22 cellular contexts compared by ENCODE assay signal in genomic region chr14:42193426-42193766, GRCh38.
DNase-seq lines count a peak whose midpoint lies in the region; ATAC-seq, FAIRE-seq and TF ChIP-seq lines count a peak whose summit lies in the region.
"Had no signal": no experiment of that assay in that cellular context is flagged by ENCODE, and none has a peak within 500 bp of the region (broad histone marks: within the 10 kb centered on the region; RNA-seq: fewer than 3 reads in every experiment).

No MANE protein-coding gene starts in this region.

- POLR2A ChIA-PET in A549 (lab: Yijun Ruan, JAX) (no interaction called here), PC-3 (lab: Charles Lee; ENCODE audit: unreplicated experiment) (interaction anchor here (0.6 kb wide), 2 partner anchors 151 to 670 kb away, joined by 3 read pairs; no protein-coding TSS in a partner anchor)

- peaks cover 11% of the 10 kb centered on the region for H3K4me1 Mint-ChIP-seq in nephron
- H3K4me1 Mint-ChIP-seq: B cell had no signal

- H3K36me3 ChIP-seq in PC-3 (ENCODE audit: low read depth, low read length) = no peaks in the 10 kb centered on the region
- no peaks in the 10 kb centered on the region for H3K36me3 ChIP-seq in aorta (ENCODE audit: control insufficient read depth in 1 of 2, insufficient read depth in 2 of 2, low read length in 1 of 2)
- H3K36me3 ChIP-seq in ascending aorta = no peaks in the 10 kb centered on the region
- H3K36me3 ChIP-seq: MG63, SJSA1 had no signal

- peaks cover 5% of the 10 kb centered on the region for H3F3A ChIP-seq in PC-3 (ENCODE audit: low read length, unreplicated experiment)

- no peaks in the 10 kb centered on the region for H4K20me1 ChIP-seq in PC-3 (ENCODE audit: low read length)

- no peaks in the 10 kb centered on the region for H3K9me2 ChIP-seq in PC-3 (replicated peaks; ENCODE audit: low read length)

- no peak; a peak in 1 of 5 replicates for TF ChIP-seq RAD21 in A549 (conservative IDR thresholded peaks at IDR 0.05 in 1 of 2, IDR thresholded peaks at IDR 0.05 in 1 of 2)

- peak; percentile 51 for FAIRE-seq in A549 (lab: Jason Lieb, UNC)
- FAIRE-seq: G401.6, GM12891, GM19239 had no signal

- H3K27me3 Mint-ChIP-seq in nephron (ENCODE audit: low read depth) = no peaks in the 10 kb centered on the region
- H3K27me3 Mint-ChIP-seq: B cell; CD4-positive, alpha-beta T cell had no signal

- DNase-seq in A549 (ENCODE audit: low read depth in 1 of 2, low spot score in 1 of 2) (no peak), PC-3 (no peak), epithelial cell of proximal tubule (ENCODE audit: low read depth) (peak; percentile 10), ureter (ENCODE audit: low spot score) (no peak), aorta (no peak), ascending aorta (ENCODE audit: low spot score in 2 of 2) (no peak)
- no peak for DNase-seq in activated CD4-positive, alpha-beta T cell treated with anti-CD3 and anti-CD28 coated beads, Interleukin-2, amount 50 U/mL, for 1 hour
- DNase-seq: Calu3; CD4-positive, alpha-beta T cell; DMS79 treated with DMSO at 0.1 percent for 48 hours; KG1; NCI-H1930; NCI-H510A treated with DMSO at 0.1 percent for 48 hours had no signal

- H3K27ac ChIP-seq in A549 = peak overlapping the region; percentile 79 to 83
- peak overlapping the region; percentile 95 for H3K27ac ChIP-seq in PC-3 (ENCODE audit: low read length)
- no peak overlapping the region for H3K27ac ChIP-seq in aorta (ENCODE audit: low read depth in 1 of 2, low read length in 2 of 2)
- no peak overlapping the region for H3K27ac ChIP-seq in ascending aorta
- H3K27ac ChIP-seq: RWPE1, SJSA1 had no signal

- no peaks in the 10 kb centered on the region for H3K27me3 ChIP-seq in PC-3 (ENCODE audit: low read length)
- no peaks in the 10 kb centered on the region for H3K27me3 ChIP-seq in aorta (ENCODE audit: control insufficient read depth in 1 of 2, insufficient read depth in 2 of 2, low read length in 1 of 2)
- H3K27me3 ChIP-seq in ascending aorta = no peaks in the 10 kb centered on the region
- H3K27me3 ChIP-seq: MG63, SJSA1 had no signal

- peak overlapping the region in 2 of 3 experiments; percentile 39 to 72 for H3K27ac Mint-ChIP-seq in nephron
- H3K27ac Mint-ChIP-seq: B cell; CD4-positive, alpha-beta T cell had no signal

- H3K4me1 ChIP-seq in A549 = peaks cover 19% of the 10 kb centered on the region
- peaks cover 37% of the 10 kb centered on the region for H3K4me1 ChIP-seq in PC-3 (ENCODE audit: insufficient read depth, low read length)
- H3K4me1 ChIP-seq in aorta (ENCODE audit: control insufficient read depth in 1 of 2, insufficient read depth in 2 of 2, low read length in 2 of 2) = no peaks in the 10 kb centered on the region
- no peaks in the 10 kb centered on the region for H3K4me1 ChIP-seq in ascending aorta
- H3K4me1 ChIP-seq: SJSA1 had no signal

- ATAC-seq in A549 (peak; percentile 78 to 85), PC-3 (peak; percentile 63), aorta (ENCODE audit: low FRiP score) (no peak)
- ATAC-seq: GM23338 had no signal

- H3K4me3 ChIP-seq in A549 (no peak overlapping the region), PC-3 (ENCODE audit: low read length) (no peak overlapping the region), epithelial cell of proximal tubule (ENCODE audit: low read depth, low read length) (no peak overlapping the region), aorta (ENCODE audit: low read length in 2 of 2) (no peak overlapping the region), ascending aorta (no peak overlapping the region)
- H3K4me3 ChIP-seq: GM23338, SJSA1 had no signal

- H3K9me3 ChIP-seq in A549 (no peaks in the 10 kb centered on the region), PC-3 (ENCODE audit: low read length) (no peaks in the 10 kb centered on the region), aorta (ENCODE audit: control insufficient read depth, low read length) (no peaks in the 10 kb centered on the region), ascending aorta (no peaks in the 10 kb centered on the region)
- H3K9me3 ChIP-seq: MG63 had no signal

- no peaks in the 10 kb centered on the region for H3K79me2 ChIP-seq in PC-3 (ENCODE audit: low read length)

- no peak for TF ChIP-seq POLR2A in A549 (IDR thresholded peaks at IDR 0.05; ENCODE audit: low read length)

- peak overlapping the region; percentile 73 for H3K4me2 ChIP-seq in A549
- H3K4me2 ChIP-seq in PC-3 (ENCODE audit: low read length) = peak overlapping the region; percentile 59
- H3K4me2 ChIP-seq: GM23338 had no signal

- TF ChIP-seq CTCF in A549 (IDR thresholded peaks at IDR 0.05) = no peak
- TF ChIP-seq CTCF in PC-3 (conservative IDR thresholded peaks at IDR 0.05; ENCODE audit: low read depth, low read length) = no peak
- TF ChIP-seq CTCF in epithelial cell of proximal tubule (conservative IDR thresholded peaks at IDR 0.05; ENCODE audit: low read depth, low read length) = no peak
- TF ChIP-seq CTCF in nephron (IDR thresholded peaks at IDR 0.05; ENCODE audit: unreplicated experiment in 3 of 3) = no peak
- TF ChIP-seq CTCF in ascending aorta (IDR thresholded peaks at IDR 0.05) = no peak

- CTCF ChIA-PET in A549 (lab: Yijun Ruan, JAX) = interaction anchor here (0.7 to 0.9 kb wide), 2 partner anchors 12 to 83 kb away, joined by 3 read pairs; no protein-coding TSS in a partner anchor
- CTCF ChIA-PET in PC-3 (lab: Charles Lee) = interaction anchor here (0.9 to 1.1 kb wide), 3 partner anchors 22 to 584 kb away, joined by 3 to 4 read pairs (median 4); no protein-coding TSS in a partner anchor

- no peak for TF ChIP-seq EP300 in A549 (IDR thresholded peaks at IDR 0.05)

- peak overlapping the region; percentile 70 for H3K9ac ChIP-seq in PC-3 (ENCODE audit: low read length)

- intact Hi-C loops in PC-3 (cut with micrococcal nuclease) = loop anchor here (1.0 to 5.0 kb wide), 10 partner anchors 22 to 584 kb away; no protein-coding TSS in a partner anchor
- intact Hi-C loops in aorta (cut with DNase I) = no loop called here
- intact Hi-C loops in ascending aorta (cut with DNase I) = no loop called here

- no peaks in the 10 kb centered on the region for H3K9me3 Mint-ChIP-seq in nephron
- H3K9me3 Mint-ChIP-seq: GM23338 had no signal

- H2AFZ ChIP-seq in PC-3 (ENCODE audit: low read length) = no peak overlapping the region

- no peaks in the 10 kb centered on the region for H3K36me3 Mint-ChIP-seq in nephron (ENCODE audit: low read depth)

- no peak overlapping the region for H3K4me3 Mint-ChIP-seq in nephron
- H3K4me3 Mint-ChIP-seq: B cell; CD4-positive, alpha-beta T cell; GM23338 had no signal

- no TSS peak for BruUV-seq in PC-3 (replicated peaks; lab: Mats Ljungman, UMichigan)

TF ChIP-seq in A549, 52 proteins besides CTCF, POLR2A, EP300 and RAD21:
- 0 out of 2 replicates have a peak, but pooled peaks have one; percentile 63 for TF ChIP-seq ZNF302 (CRISPR knock-in tag; IDR thresholded peaks at IDR 0.05)
- peak in 1 of 2 experiments; percentile 32; a peak in 2 of 5 replicates for TF ChIP-seq JUN (IDR thresholded peaks at IDR 0.05)
- TF ChIP-seq FOXS1 (CRISPR knock-in tag; IDR thresholded peaks at IDR 0.05) = no peak

Comparison
In these comparisons a context has a peak if more than half of its experiments do, and no peak if none do; other contexts are left out.
1. H3K27ac ChIP-seq: peak in A549 (2 of 2) and PC-3 (single experiment); none in aorta (0 of 2) and ascending aorta (0 of 2).